Comparison of ENCODE assay signal across 13 cellular contexts in the genomic region with DNA sequence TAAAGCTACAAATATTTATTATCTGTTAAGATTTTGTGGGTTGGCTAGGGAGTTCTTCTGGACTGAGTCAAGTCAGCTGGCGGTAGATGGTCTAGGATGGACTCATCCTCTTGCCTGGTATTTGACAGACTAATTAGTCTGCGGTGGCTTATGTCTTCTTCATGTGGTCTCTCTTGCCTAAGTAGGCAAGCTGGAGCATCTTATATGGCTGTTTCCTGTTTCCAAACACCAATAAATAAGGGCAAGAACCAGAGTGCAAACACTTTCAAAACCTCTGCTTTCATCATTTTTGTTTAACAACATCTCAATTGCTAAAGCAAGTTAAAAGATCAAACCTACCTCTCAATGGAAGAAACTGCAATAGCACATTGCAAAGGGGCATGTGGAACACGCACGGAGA.
DNase-seq lines count a peak whose midpoint lies in the region; ATAC-seq, FAIRE-seq and TF ChIP-seq lines count a peak whose summit lies in the region.
"Had no signal": no experiment of that assay in that cellular context is flagged by ENCODE, and none has a peak within 500 bp of the region (broad histone marks: within the 10 kb centered on the region; RNA-seq: fewer than 3 reads in every experiment).

No MANE protein-coding gene starts in this region.

- 94 to 97% methylated on average over 4 of the region's 4 CpGs for WGBS in pancreas, 2 donors

- TF ChIP-seq POLR2A in NB4 (IDR thresholded peaks at IDR 0.05; ENCODE audit: extremely low read depth, insufficient read length) = no peak

- H3K27ac ChIP-seq in brain microvascular endothelial cell (no peak overlapping the region), pancreas (no peak overlapping the region)

- TF ChIP-seq CTCF in NB4 (IDR thresholded peaks at IDR 0.05; ENCODE audit: low read depth, low read length) = no peak
- no peak for TF ChIP-seq CTCF in brain microvascular endothelial cell (IDR thresholded peaks at IDR 0.05; ENCODE audit: low read depth, low read length, missing control alignments)
- TF ChIP-seq CTCF in pancreas (IDR thresholded peaks at IDR 0.05) = no peak

- H3K36me3 ChIP-seq in brain microvascular endothelial cell (replicated peaks) (no peaks in the 10 kb centered on the region), pancreas (no peaks in the 10 kb centered on the region)

- in situ Hi-C loops in brain microvascular endothelial cell (cut with HindIII; ENCODE audit: low pct_ligation_motif_present, low sequenced_read_pairs) = no loop called here

- H3K4me1 ChIP-seq in pancreas = peaks cover 0 to 1% (median 0%) of the 10 kb centered on the region in 3 donors

- H3K27me3 ChIP-seq in brain microvascular endothelial cell (replicated peaks) (no peaks in the 10 kb centered on the region), pancreas (no peaks in the 10 kb centered on the region)

- no peak overlapping the region for H3K4me3 ChIP-seq in NB4 (ENCODE audit: low read depth, low read length)
- no peak overlapping the region for H3K4me3 ChIP-seq in brain microvascular endothelial cell (ENCODE audit: low read depth, low read length)
- no peak overlapping the region for H3K4me3 ChIP-seq in pancreas

- H3K9me3 ChIP-seq in pancreas = no peaks in the 10 kb centered on the region

- DNase-seq in GM03348 (ENCODE audit: low spot score) (peak; percentile 75), NB4 (ENCODE audit: low read depth) (peak; percentile 89), brain microvascular endothelial cell (peak; percentile 32), renal cortical epithelial cell (ENCODE audit: low read depth) (peak; percentile 64), pancreas (no peak)
- DNase-seq in activated naive CD4-positive, alpha-beta T cell treated with Interleukin-2 at 50 U/mL for 16 hours = no peak
- DNase-seq: activated CD4-positive, alpha-beta T cell treated with anti-CD3 and anti-CD28 coated beads, Interleukin-2, amount 10 ng/mL, durations not matched to agents 24 days and 14 days; activated gamma-delta T cell treated with Interleukin-2 at 50 U/mL for 16 hours; CD4-positive, alpha-beta T cell; NCI-H1930; retina had no signal

- FAIRE-seq in pancreas (lab: Jason Lieb, UNC) = no peak

- ATAC-seq in pancreas = no peak
- ATAC-seq in HG02852 (IDR thresholded peaks at IDR 0.05; ENCODE audit: unreplicated experiment) = no peak
- ATAC-seq in HG03460 (IDR thresholded peaks at IDR 0.05; ENCODE audit: unreplicated experiment) = no peak

- intact Hi-C loops in pancreas (cut with DNase I) = no loop called here

Comparison
In these comparisons a context has a peak if more than half of its experiments do, and no peak if none do; other contexts are left out.
1. DNase-seq: peak in GM03348 (single experiment), NB4 (single experiment), brain microvascular endothelial cell (single experiment) and renal cortical epithelial cell (single experiment); none in pancreas (0 of 6) and activated naive CD4-positive, alpha-beta T cell treated with Interleukin-2 at 50 U/mL for 16 hours (single experiment).